Comparison of ENCODE assay signal across 12 cellular contexts in genomic region chr5:139503036-139503817, GRCh38. TPM values are rescaled to one million over a fixed set of nuclear protein-coding genes. Genes with fewer than 3 reads are reported as not detected.
"Had no signal": no experiment of that assay in that cellular context is flagged by ENCODE, and none has a peak within 500 bp of the region (broad histone marks: within the 10 kb centered on the region; RNA-seq: fewer than 3 reads in every experiment).

No MANE protein-coding gene starts in this region.

RNA-seq across cellular contexts. Expression of gene SMIM33, which starts 32.4 kb away (rescaled TPM):
- total RNA-seq: ascending aorta, cardiac muscle cell, gastrocnemius medialis, left lobe of liver, mononuclear cell, natural killer cell, ovary, psoas muscle, sigmoid colon, thyroid gland, upper lobe of right lung had no signal
- polyA plus RNA-seq: cardiac muscle cell, ovary, psoas muscle had no signal

RNA-seq across cellular contexts. Expression of gene ECSCR, which starts 40.7 kb away (rescaled TPM):
- total RNA-seq: activated naive CD8-positive, alpha-beta T cell treated with anti-CD3 and anti-CD28 coated beads, Interleukin-2, amount 10 ng/mL, durations not matched to agents 7 days and 5 days; cardiac muscle cell; mononuclear cell had no signal
